In the genomic region with DNA sequence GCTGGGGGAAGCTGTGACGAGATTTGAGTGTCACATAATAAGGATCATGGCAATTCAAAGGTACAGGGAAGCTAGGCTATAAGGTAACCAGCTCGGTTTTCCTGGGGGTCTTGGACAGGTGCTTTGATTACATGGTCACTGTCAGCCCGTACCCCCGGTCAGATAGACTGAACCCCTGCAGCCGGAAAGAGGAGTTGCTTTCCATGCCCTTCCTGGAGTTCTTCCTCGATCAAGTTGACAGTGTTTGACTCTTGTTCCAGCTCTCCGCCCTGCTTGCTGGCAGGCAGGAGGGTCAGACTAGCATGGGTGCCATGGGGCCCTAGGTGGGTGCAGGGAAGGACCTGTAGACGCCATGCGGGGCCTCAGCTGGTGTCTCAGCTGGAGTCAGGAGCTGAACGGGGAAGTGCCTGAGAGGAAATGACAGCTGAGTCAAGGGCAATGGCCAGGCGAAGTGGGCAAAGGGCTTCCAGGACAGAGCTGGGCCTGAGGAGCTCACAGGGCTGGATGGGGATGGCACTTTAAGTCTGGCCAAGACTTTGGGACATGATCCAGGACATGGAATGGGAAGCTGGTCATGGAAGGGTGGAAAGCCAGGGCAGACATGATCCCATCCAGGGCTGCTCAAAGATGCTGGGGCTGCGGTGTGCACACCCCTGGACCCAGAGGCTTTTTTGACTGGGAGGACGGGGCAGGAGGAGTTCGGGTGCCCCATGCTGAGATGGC, we compare ENCODE assay signal across 8 cellular contexts. TPM values are rescaled to one million over a fixed set of nuclear protein-coding genes. Genes with fewer than 3 reads are reported as not detected.
DNase-seq lines count a peak whose midpoint lies in the region; ATAC-seq and TF ChIP-seq lines count a peak whose summit lies in the region.

No MANE protein-coding gene starts in this region.

- peak overlapping the region; percentile 66 to 72 for H3K9ac ChIP-seq in colonic mucosa (ENCODE audit: low read depth in 2 of 2, low read length in 2 of 2)

- no peak for TF ChIP-seq CTCF in CD14-positive monocyte (IDR thresholded peaks at IDR 0.05)
- TF ChIP-seq CTCF in LNCaP clone FGC (IDR thresholded peaks at IDR 0.05; ENCODE audit: control insufficient read depth, extremely low read depth, insufficient read depth) = no peak
- TF ChIP-seq CTCF in colonic mucosa (IDR thresholded peaks at IDR 0.05) = no peak
- TF ChIP-seq CTCF in nephron progenitor cell (IDR thresholded peaks at IDR 0.05) = no peak

- H3K36me3 Mint-ChIP-seq in CD14-positive monocyte (peaks cover 0 to 2% of the 10 kb centered on the region in 2 donors), nephron progenitor cell (ENCODE audit: low read depth) (no peaks in the 10 kb centered on the region)

- peak overlapping the region; percentile 98 for H3K27ac ChIP-seq in colonic mucosa

- H3K4me1 Mint-ChIP-seq in CD14-positive monocyte (peaks cover 30% of the 10 kb centered on the region), nephron progenitor cell (peaks cover 30% of the 10 kb centered on the region)

- intact Hi-C loops in CD14-positive monocyte (cut with micrococcal nuclease) (loop anchor here (5.0 kb wide), 2 partner anchors 33 to 38 kb away; no protein-coding TSS in a partner anchor), colonic mucosa (cut with DNase I) (no loop called here)

- H3K27me3 Mint-ChIP-seq in CD14-positive monocyte (ENCODE audit: low read depth in 3 of 3) (peaks cover 0 to 38% (median 0%) of the 10 kb centered on the region in 3 donors), nephron progenitor cell (ENCODE audit: low read depth, poor library complexity) (no peaks in the 10 kb centered on the region)

- H3K4me3 ChIP-seq in LNCaP clone FGC (ENCODE audit: low read depth, low read length) = peak overlapping the region; percentile 57
- H3K4me3 ChIP-seq in colonic mucosa = no peak overlapping the region

- no peaks in the 10 kb centered on the region for H3K27me3 ChIP-seq in colonic mucosa

- H3K9me3 Mint-ChIP-seq in CD14-positive monocyte (peaks cover 0 to 18% (median 8%) of the 10 kb centered on the region in 7 donors), nephron progenitor cell (peaks cover 9% of the 10 kb centered on the region)

- no peaks in the 10 kb centered on the region for H3K9me3 ChIP-seq in colonic mucosa

- ATAC-seq in HG02885 (IDR thresholded peaks at IDR 0.05; ENCODE audit: poor library complexity, unreplicated experiment) (no peak), GM19452 (IDR thresholded peaks at IDR 0.05; ENCODE audit: unreplicated experiment) (no peak)

- no peaks in the 10 kb centered on the region for H3K36me3 ChIP-seq in colonic mucosa

- peak overlapping the region; percentile 82 to 99 (median 93) for H3K27ac Mint-ChIP-seq in CD14-positive monocyte
- H3K27ac Mint-ChIP-seq in nephron progenitor cell = peak overlapping the region; percentile 99

- peaks cover 10% of the 10 kb centered on the region for H3K4me1 ChIP-seq in colonic mucosa

- H3K4me3 Mint-ChIP-seq in CD14-positive monocyte (peak overlapping the region; percentile 32 to 84), nephron progenitor cell (peak overlapping the region; percentile 92)

- DNase-seq in CD14-positive monocyte (ENCODE audit: low spot score) (peak; percentile 67), LNCaP clone FGC (ENCODE audit: low read depth) (no peak), colonic mucosa (no peak), nephron progenitor cell (no peak), NCI-H2227 treated with DMSO at 0.1 percent for 48 hours (lab: John Stamatoyannopoulos, UW) (no peak)
- no peak for DNase-seq in activated CD4-positive, CD25-positive, alpha-beta regulatory T cell treated with anti-CD3 and anti-CD28 coated beads, Interleukin-2, amount 50 U/mL, for 72 hours

RNA-seq across cellular contexts. Expression of a gene that starts 1.6 kb away (rescaled TPM):
- 1 to 10 TPM; 2.8 to 4.9 TPM for polyA plus RNA-seq in CD14-positive monocyte
- total RNA-seq in colonic mucosa = 10 to 100 TPM in 1 of 2 donors, 1 to 10 TPM in 1; 8.7 to 19.2 TPM

RNA-seq across cellular contexts. Expression of a gene that starts 2.5 kb away (rescaled TPM):
- 1 to 10 TPM; 1.9 to 3.8 TPM for polyA plus RNA-seq in CD14-positive monocyte
- total RNA-seq in colonic mucosa = 10 to 100 TPM; 36.6 to 80.5 TPM

RNA-seq across cellular contexts. Expression of a gene that starts 29.7 kb away (rescaled TPM):
- 1 to 10 TPM; 2.7 to 3.8 TPM for polyA plus RNA-seq in CD14-positive monocyte
- 1 to 10 TPM; 3.3 to 5.0 TPM for total RNA-seq in colonic mucosa

RNA-seq across cellular contexts. Expression of a gene that starts 39.3 kb away (rescaled TPM):
- 10 to 100 TPM; 46.7 to 47.9 TPM for polyA plus RNA-seq in CD14-positive monocyte
- 100 to 1,000 TPM in 1 of 2 donors, 10 to 100 TPM in 1; 55.9 to 115 TPM for total RNA-seq in colonic mucosa

RNA-seq across cellular contexts. Expression of a gene that starts 45.5 kb away (rescaled TPM):
- polyA plus RNA-seq in CD14-positive monocyte = 10 to 100 TPM; 47.8 to 49.5 TPM
- 100 to 1,000 TPM in 1 of 2 donors, 10 to 100 TPM in 1; 66.7 to 148 TPM for total RNA-seq in colonic mucosa
